ENCODE assay signal across 1 cellular context in the genomic region with DNA sequence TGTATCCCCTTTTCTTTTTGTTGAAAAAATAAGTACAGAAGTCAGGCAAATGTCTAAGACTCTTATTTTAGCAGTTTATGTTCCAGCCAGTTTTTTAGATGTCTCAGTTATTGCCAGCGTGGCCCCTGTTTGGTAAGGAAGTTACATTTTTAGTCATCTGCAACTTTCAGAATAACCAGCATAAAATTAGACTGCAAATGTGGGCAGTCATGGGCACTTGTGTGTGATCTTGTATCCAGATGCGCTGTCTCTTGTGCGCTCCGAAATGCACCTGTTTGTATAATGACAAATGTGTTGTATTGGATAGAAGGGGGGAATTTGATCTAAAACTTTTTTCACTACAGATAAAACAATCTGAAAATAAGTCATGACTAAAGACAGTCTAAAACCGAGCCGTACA.
TF ChIP-seq lines count a peak whose summit lies in the region.

No MANE protein-coding gene starts in this region.

TF ChIP-seq in GM12878, 131 proteins besides CTCF, POLR2A, EP300 and RAD21 (continued from another document and continues in another):
- TF ChIP-seq POLR2AphosphoS2 (IDR thresholded peaks at IDR 0.05; ENCODE audit: low read depth, low read length), result no peak
- peak; percentile 63 for TF ChIP-seq EED (IDR thresholded peaks at IDR 0.05; ENCODE audit: low read depth)
- no peak for TF ChIP-seq ATF7 (IDR thresholded peaks at IDR 0.05; ENCODE audit: low read depth)
- no peak for TF ChIP-seq RCOR1 (conservative IDR thresholded peaks at IDR 0.05; ENCODE audit: low read depth, low read length)
- TF ChIP-seq BRCA1 (IDR thresholded peaks at IDR 0.05; ENCODE audit: low read depth, low read length), result no peak
- no peak for TF ChIP-seq RFX5 (IDR thresholded peaks at IDR 0.05; ENCODE audit: low read depth, low read length)
- TF ChIP-seq, protein P1, sequence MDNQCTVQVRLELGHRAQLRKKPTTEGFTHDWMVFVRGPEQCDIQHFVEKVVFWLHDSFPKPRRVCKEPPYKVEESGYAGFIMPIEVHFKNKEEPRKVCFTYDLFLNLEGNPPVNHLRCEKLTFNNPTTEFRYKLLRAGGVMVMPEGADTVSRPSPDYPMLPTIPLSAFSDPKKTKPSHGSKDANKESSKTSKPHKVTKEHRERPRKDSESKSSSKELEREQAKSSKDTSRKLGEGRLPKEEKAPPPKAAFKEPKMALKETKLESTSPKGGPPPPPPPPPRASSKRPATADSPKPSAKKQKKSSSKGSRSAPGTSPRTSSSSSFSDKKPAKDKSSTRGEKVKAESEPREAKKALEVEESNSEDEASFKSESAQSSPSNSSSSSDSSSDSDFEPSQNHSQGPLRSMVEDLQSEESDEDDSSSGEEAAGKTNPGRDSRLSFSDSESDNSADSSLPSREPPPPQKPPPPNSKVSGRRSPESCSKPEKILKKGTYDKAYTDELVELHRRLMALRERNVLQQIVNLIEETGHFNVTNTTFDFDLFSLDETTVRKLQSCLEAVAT (IDR thresholded peaks at IDR 0.05), result no peak; the same call in none of the 2 replicates
- TF ChIP-seq, protein P2, sequence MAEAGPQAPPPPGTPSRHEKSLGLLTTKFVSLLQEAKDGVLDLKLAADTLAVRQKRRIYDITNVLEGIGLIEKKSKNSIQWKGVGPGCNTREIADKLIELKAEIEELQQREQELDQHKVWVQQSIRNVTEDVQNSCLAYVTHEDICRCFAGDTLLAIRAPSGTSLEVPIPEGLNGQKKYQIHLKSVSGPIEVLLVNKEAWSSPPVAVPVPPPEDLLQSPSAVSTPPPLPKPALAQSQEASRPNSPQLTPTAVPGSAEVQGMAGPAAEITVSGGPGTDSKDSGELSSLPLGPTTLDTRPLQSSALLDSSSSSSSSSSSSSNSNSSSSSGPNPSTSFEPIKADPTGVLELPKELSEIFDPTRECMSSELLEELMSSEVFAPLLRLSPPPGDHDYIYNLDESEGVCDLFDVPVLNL (IDR thresholded peaks at IDR 0.05; ENCODE audit: low read depth, low read length), result no peak
- TF ChIP-seq ESRRA (IDR thresholded peaks at IDR 0.05; ENCODE audit: low read length), result no peak
- TF ChIP-seq CBX5 (IDR thresholded peaks at IDR 0.05; ENCODE audit: low read depth), result no peak
- TF ChIP-seq BACH1 (IDR thresholded peaks at IDR 0.05; ENCODE audit: borderline replicate concordance), result no peak
- TF ChIP-seq, protein P3, sequence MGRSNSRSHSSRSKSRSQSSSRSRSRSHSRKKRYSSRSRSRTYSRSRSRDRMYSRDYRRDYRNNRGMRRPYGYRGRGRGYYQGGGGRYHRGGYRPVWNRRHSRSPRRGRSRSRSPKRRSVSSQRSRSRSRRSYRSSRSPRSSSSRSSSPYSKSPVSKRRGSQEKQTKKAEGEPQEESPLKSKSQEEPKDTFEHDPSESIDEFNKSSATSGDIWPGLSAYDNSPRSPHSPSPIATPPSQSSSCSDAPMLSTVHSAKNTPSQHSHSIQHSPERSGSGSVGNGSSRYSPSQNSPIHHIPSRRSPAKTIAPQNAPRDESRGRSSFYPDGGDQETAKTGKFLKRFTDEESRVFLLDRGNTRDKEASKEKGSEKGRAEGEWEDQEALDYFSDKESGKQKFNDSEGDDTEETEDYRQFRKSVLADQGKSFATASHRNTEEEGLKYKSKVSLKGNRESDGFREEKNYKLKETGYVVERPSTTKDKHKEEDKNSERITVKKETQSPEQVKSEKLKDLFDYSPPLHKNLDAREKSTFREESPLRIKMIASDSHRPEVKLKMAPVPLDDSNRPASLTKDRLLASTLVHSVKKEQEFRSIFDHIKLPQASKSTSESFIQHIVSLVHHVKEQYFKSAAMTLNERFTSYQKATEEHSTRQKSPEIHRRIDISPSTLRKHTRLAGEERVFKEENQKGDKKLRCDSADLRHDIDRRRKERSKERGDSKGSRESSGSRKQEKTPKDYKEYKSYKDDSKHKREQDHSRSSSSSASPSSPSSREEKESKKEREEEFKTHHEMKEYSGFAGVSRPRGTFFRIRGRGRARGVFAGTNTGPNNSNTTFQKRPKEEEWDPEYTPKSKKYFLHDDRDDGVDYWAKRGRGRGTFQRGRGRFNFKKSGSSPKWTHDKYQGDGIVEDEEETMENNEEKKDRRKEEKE (IDR thresholded peaks at IDR 0.05), result no peak
- TF ChIP-seq SUPT20H (IDR thresholded peaks at IDR 0.05; ENCODE audit: borderline replicate concordance, control insufficient read depth, low read depth, low read length), result no peak
- TF ChIP-seq NRF1 (conservative IDR thresholded peaks at IDR 0.05; ENCODE audit: low read depth, low read length), result no peak
- TF ChIP-seq, protein P4, sequence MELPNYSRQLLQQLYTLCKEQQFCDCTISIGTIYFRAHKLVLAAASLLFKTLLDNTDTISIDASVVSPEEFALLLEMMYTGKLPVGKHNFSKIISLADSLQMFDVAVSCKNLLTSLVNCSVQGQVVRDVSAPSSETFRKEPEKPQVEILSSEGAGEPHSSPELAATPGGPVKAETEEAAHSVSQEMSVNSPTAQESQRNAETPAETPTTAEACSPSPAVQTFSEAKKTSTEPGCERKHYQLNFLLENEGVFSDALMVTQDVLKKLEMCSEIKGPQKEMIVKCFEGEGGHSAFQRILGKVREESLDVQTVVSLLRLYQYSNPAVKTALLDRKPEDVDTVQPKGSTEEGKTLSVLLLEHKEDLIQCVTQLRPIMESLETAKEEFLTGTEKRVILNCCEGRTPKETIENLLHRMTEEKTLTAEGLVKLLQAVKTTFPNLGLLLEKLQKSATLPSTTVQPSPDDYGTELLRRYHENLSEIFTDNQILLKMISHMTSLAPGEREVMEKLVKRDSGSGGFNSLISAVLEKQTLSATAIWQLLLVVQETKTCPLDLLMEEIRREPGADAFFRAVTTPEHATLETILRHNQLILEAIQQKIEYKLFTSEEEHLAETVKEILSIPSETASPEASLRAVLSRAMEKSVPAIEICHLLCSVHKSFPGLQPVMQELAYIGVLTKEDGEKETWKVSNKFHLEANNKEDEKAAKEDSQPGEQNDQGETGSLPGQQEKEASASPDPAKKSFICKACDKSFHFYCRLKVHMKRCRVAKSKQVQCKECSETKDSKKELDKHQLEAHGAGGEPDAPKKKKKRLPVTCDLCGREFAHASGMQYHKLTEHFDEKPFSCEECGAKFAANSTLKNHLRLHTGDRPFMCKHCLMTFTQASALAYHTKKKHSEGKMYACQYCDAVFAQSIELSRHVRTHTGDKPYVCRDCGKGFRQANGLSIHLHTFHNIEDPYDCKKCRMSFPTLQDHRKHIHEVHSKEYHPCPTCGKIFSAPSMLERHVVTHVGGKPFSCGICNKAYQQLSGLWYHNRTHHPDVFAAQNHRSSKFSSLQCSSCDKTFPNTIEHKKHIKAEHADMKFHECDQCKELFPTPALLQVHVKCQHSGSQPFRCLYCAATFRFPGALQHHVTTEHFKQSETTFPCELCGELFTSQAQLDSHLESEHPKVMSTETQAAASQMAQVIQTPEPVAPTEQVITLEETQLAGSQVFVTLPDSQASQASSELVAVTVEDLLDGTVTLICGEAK (IDR thresholded peaks at IDR 0.05; ENCODE audit: borderline replicate concordance), result no peak
- TF ChIP-seq, protein P5, sequence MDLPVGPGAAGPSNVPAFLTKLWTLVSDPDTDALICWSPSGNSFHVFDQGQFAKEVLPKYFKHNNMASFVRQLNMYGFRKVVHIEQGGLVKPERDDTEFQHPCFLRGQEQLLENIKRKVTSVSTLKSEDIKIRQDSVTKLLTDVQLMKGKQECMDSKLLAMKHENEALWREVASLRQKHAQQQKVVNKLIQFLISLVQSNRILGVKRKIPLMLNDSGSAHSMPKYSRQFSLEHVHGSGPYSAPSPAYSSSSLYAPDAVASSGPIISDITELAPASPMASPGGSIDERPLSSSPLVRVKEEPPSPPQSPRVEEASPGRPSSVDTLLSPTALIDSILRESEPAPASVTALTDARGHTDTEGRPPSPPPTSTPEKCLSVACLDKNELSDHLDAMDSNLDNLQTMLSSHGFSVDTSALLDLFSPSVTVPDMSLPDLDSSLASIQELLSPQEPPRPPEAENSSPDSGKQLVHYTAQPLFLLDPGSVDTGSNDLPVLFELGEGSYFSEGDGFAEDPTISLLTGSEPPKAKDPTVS (IDR thresholded peaks at IDR 0.05; ENCODE audit: low read depth, low read length), result no peak
- no peak for TF ChIP-seq MYB (IDR thresholded peaks at IDR 0.05; ENCODE audit: borderline replicate concordance, low read depth, low read length)
- TF ChIP-seq MXI1 (IDR thresholded peaks at IDR 0.05; ENCODE audit: low read depth, low read length), result no peak
- no peak for TF ChIP-seq HDAC6 (IDR thresholded peaks at IDR 0.05; ENCODE audit: unreplicated experiment)
- TF ChIP-seq SMAD5 (IDR thresholded peaks at IDR 0.05; ENCODE audit: low read depth), result no peak
- no peak for TF ChIP-seq STAT1 (conservative IDR thresholded peaks at IDR 0.05)
- no peak for TF ChIP-seq STAT3 (IDR thresholded peaks at IDR 0.05; ENCODE audit: low read depth, low read length)
- no peak for TF ChIP-seq CBX3 (IDR thresholded peaks at IDR 0.05; ENCODE audit: borderline replicate concordance, low read depth)
- no peak for TF ChIP-seq ASH2L (IDR thresholded peaks at IDR 0.05; ENCODE audit: borderline replicate concordance, low read depth)
- TF ChIP-seq, protein P6, sequence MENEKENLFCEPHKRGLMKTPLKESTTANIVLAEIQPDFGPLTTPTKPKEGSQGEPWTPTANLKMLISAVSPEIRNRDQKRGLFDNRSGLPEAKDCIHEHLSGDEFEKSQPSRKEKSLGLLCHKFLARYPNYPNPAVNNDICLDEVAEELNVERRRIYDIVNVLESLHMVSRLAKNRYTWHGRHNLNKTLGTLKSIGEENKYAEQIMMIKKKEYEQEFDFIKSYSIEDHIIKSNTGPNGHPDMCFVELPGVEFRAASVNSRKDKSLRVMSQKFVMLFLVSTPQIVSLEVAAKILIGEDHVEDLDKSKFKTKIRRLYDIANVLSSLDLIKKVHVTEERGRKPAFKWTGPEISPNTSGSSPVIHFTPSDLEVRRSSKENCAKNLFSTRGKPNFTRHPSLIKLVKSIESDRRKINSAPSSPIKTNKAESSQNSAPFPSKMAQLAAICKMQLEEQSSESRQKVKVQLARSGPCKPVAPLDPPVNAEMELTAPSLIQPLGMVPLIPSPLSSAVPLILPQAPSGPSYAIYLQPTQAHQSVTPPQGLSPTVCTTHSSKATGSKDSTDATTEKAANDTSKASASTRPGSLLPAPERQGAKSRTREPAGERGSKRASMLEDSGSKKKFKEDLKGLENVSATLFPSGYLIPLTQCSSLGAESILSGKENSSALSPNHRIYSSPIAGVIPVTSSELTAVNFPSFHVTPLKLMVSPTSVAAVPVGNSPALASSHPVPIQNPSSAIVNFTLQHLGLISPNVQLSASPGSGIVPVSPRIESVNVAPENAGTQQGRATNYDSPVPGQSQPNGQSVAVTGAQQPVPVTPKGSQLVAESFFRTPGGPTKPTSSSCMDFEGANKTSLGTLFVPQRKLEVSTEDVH (IDR thresholded peaks at IDR 0.05; ENCODE audit: low read depth, partially characterized antibody), result no peak
- TF ChIP-seq TCF12 (IDR thresholded peaks at IDR 0.05; ENCODE audit: low read depth, low read length), result peak; percentile 49; the same call in 1 of the 2 replicates
- TF ChIP-seq MTA3 (IDR thresholded peaks at IDR 0.05; ENCODE audit: borderline replicate concordance, low read length), result peak; percentile 47; the same call in 1 of the 2 replicates
- TF ChIP-seq, protein P7, sequence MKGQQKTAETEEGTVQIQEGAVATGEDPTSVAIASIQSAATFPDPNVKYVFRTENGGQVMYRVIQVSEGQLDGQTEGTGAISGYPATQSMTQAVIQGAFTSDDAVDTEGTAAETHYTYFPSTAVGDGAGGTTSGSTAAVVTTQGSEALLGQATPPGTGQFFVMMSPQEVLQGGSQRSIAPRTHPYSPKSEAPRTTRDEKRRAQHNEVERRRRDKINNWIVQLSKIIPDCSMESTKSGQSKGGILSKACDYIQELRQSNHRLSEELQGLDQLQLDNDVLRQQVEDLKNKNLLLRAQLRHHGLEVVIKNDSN (IDR thresholded peaks at IDR 0.05; ENCODE audit: borderline replicate concordance, extremely low read length, insufficient read depth, low read depth, low read length), result no peak
- no peak for TF ChIP-seq SMAD1 (IDR thresholded peaks at IDR 0.05; ENCODE audit: low read depth, partially characterized antibody)
- no peak for TF ChIP-seq PAX8 (IDR thresholded peaks at IDR 0.05)
- peak; percentile 54; the same call in 1 of the 2 replicates for TF ChIP-seq TCF3 (IDR thresholded peaks at IDR 0.05; ENCODE audit: borderline replicate concordance, insufficient read depth, low read depth, low read length)
- TF ChIP-seq, protein P8, sequence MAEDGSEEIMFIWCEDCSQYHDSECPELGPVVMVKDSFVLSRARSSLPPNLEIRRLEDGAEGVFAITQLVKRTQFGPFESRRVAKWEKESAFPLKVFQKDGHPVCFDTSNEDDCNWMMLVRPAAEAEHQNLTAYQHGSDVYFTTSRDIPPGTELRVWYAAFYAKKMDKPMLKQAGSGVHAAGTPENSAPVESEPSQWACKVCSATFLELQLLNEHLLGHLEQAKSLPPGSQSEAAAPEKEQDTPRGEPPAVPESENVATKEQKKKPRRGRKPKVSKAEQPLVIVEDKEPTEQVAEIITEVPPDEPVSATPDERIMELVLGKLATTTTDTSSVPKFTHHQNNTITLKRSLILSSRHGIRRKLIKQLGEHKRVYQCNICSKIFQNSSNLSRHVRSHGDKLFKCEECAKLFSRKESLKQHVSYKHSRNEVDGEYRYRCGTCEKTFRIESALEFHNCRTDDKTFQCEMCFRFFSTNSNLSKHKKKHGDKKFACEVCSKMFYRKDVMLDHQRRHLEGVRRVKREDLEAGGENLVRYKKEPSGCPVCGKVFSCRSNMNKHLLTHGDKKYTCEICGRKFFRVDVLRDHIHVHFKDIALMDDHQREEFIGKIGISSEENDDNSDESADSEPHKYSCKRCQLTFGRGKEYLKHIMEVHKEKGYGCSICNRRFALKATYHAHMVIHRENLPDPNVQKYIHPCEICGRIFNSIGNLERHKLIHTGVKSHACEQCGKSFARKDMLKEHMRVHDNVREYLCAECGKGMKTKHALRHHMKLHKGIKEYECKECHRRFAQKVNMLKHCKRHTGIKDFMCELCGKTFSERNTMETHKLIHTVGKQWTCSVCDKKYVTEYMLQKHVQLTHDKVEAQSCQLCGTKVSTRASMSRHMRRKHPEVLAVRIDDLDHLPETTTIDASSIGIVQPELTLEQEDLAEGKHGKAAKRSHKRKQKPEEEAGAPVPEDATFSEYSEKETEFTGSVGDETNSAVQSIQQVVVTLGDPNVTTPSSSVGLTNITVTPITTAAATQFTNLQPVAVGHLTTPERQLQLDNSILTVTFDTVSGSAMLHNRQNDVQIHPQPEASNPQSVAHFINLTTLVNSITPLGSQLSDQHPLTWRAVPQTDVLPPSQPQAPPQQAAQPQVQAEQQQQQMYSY (CRISPR knock-in tag; IDR thresholded peaks at IDR 0.05), result no peak
- no peak for TF ChIP-seq ZNF24 (IDR thresholded peaks at IDR 0.05)
- no peak for TF ChIP-seq EZH2 (IDR thresholded peaks at IDR 0.05; ENCODE audit: borderline replicate concordance, control insufficient read depth, low read depth, low read length)
- TF ChIP-seq NR2C2 (IDR thresholded peaks at IDR 0.05; ENCODE audit: borderline replicate concordance, control insufficient read depth, insufficient read length, low read depth), result no peak
- TF ChIP-seq, protein P9, sequence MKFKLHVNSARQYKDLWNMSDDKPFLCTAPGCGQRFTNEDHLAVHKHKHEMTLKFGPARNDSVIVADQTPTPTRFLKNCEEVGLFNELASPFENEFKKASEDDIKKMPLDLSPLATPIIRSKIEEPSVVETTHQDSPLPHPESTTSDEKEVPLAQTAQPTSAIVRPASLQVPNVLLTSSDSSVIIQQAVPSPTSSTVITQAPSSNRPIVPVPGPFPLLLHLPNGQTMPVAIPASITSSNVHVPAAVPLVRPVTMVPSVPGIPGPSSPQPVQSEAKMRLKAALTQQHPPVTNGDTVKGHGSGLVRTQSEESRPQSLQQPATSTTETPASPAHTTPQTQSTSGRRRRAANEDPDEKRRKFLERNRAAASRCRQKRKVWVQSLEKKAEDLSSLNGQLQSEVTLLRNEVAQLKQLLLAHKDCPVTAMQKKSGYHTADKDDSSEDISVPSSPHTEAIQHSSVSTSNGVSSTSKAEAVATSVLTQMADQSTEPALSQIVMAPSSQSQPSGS (IDR thresholded peaks at IDR 0.05; ENCODE audit: low read length), result peak; percentile 54; the same call in 1 of the 2 replicates
- peak; percentile 54; the same call in 1 of the 2 replicates for TF ChIP-seq IRF4 (IDR thresholded peaks at IDR 0.05; ENCODE audit: low read depth, low read length)
- TF ChIP-seq YBX1 (IDR thresholded peaks at IDR 0.05), result no peak
- TF ChIP-seq LARP7 (IDR thresholded peaks at IDR 0.05), result no peak
